ENCODE assay signal across 1 cellular context in the genomic region with DNA sequence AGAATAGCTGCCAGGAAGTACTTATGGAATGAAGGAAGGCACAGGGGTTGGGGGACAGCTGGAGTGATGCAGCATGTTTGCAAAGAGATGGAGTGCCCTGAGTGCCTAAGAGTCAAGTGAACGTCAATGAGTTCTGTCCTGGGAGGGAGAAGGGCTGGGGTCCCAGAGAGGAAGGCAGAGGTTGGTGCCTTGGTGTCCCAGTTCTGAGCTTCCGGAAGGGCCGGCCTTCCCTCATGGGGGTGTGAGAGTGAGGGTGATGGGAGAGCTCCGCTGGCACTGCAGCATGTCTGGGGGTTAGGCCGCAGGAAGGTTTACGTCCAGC.
TF ChIP-seq lines count a peak whose summit lies in the region.

No MANE protein-coding gene starts in this region.

TF ChIP-seq in HepG2, 621 proteins besides CTCF, POLR2A, EP300 and RAD21 (continued from another document):
- TF ChIP-seq, protein P1, sequence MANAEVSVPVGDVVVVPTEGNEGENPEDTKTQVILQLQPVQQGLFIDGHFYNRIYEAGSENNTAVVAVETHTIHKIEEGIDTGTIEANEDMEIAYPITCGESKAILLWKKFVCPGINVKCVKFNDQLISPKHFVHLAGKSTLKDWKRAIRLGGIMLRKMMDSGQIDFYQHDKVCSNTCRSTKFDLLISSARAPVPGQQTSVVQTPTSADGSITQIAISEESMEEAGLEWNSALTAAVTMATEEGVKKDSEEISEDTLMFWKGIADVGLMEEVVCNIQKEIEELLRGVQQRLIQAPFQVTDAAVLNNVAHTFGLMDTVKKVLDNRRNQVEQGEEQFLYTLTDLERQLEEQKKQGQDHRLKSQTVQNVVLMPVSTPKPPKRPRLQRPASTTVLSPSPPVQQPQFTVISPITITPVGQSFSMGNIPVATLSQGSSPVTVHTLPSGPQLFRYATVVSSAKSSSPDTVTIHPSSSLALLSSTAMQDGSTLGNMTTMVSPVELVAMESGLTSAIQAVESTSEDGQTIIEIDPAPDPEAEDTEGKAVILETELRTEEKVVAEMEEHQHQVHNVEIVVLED (CRISPR knock-in tag; IDR thresholded peaks at IDR 0.05; ENCODE audit: borderline replicate concordance), result no peak
- TF ChIP-seq AKAP8 (CRISPR knock-in tag; IDR thresholded peaks at IDR 0.05) (no peak), MTF1 (CRISPR knock-in tag; IDR thresholded peaks at IDR 0.05) (no peak), ZEB1 (IDR thresholded peaks at IDR 0.05; ENCODE audit: insufficient replicate concordance, low read depth) (peak; percentile 5), ZNF253 (CRISPR knock-in tag; IDR thresholded peaks at IDR 0.05; ENCODE audit: borderline replicate concordance) (no peak), ESRRA (CRISPR knock-in tag; IDR thresholded peaks at IDR 0.05; ENCODE audit: low read depth) (no peak), ZNF558 (CRISPR knock-in tag; IDR thresholded peaks at IDR 0.05; ENCODE audit: borderline replicate concordance) (peak; percentile 12; the same call in 1 of the 2 replicates)
